Comparison of ENCODE assay signal across 21 cellular contexts in genomic region chr3:194990454-194991337, GRCh38.
DNase-seq lines count a peak whose midpoint lies in the region; ATAC-seq, FAIRE-seq and TF ChIP-seq lines count a peak whose summit lies in the region.
"Had no signal": no experiment of that assay in that cellular context is flagged by ENCODE, and none has a peak within 500 bp of the region (broad histone marks: within the 10 kb centered on the region; RNA-seq: fewer than 3 reads in every experiment).

No MANE protein-coding gene starts in this region.

- 78% methylated on average over 8 of the region's 8 CpGs; no CpG with 5 or more reads in 1 of the 2 experiments for WGBS in H1 (ENCODE audit: extremely low coverage in 1 of 2, insufficient coverage in 1 of 2, insufficient read length in 1 of 2, insufficient replicate concordance in 2 of 2, low coverage in 1 of 2, low lambda C conversion rate in 2 of 2, missing lambda C conversion rate in 1 of 2), 2 experiments

- no peak overlapping the region for H2BK12ac ChIP-seq in H1 (ENCODE audit: low read depth, low read length)

- no peak overlapping the region for H4K91ac ChIP-seq in H1 (replicated peaks; ENCODE audit: insufficient read length, low read length)

- H3K4me3 ChIP-seq in H1 (ENCODE audit: extremely low read depth in 1 of 4, insufficient read depth in 2 of 4, low read depth in 3 of 4, low read length in 4 of 4): no peak overlapping the region
- H3K4me3 ChIP-seq: BLaER1, PC-9, SK-N-MC had no signal

- H3K18ac ChIP-seq in H1 (ENCODE audit: extremely low read depth, low read length): no peak overlapping the region

- no peak overlapping the region for H4K5ac ChIP-seq in H1 (ENCODE audit: insufficient read length, low read depth, low read length)

- no peak overlapping the region for H2BK20ac ChIP-seq in H1 (ENCODE audit: low read length)

- no peak for TF ChIP-seq CTCF in H1 (IDR thresholded peaks at IDR 0.05; ENCODE audit: control extremely low read depth in 1 of 3, insufficient read depth in 1 of 3, low read depth in 1 of 3, low read length in 3 of 3)

- H3K23me2 ChIP-seq in H1 (ENCODE audit: low read depth, low read length): no peaks in the 10 kb centered on the region; the same call in 1 of the 2 replicates

- FAIRE-seq in HTR-8/SVneo (lab: Jason Lieb, UNC) (peak; percentile 64), H1 (lab: Jason Lieb, UNC) (no peak)
- FAIRE-seq: A204.1, D721Med, H54 had no signal

- H3K36me3 Mint-ChIP-seq in stimulated activated effector memory CD8-positive, alpha-beta T cell treated with anti-CD3 and anti-CD28 coated beads, Interleukin-12 subunit alpha, Interleukin-12 subunit beta, amount 100 ng/mL, for 72 hours: no peaks in the 10 kb centered on the region
- H3K36me3 Mint-ChIP-seq: CD8-positive, alpha-beta T cell had no signal

- no peak overlapping the region for H3K4me2 ChIP-seq in H1 (ENCODE audit: insufficient read depth in 1 of 2, low read depth in 2 of 2, low read length in 2 of 2)
- H3K4me2 ChIP-seq: BLaER1, PC-9 had no signal

- no peak overlapping the region for H3K4ac ChIP-seq in H1 (replicated peaks; ENCODE audit: insufficient read length, low read depth, low read length)

- POLR2A ChIA-PET in H1 (lab: Charles Lee; ENCODE audit: partially characterized antibody): no interaction called here

- no peaks in the 10 kb centered on the region for H3K79me2 ChIP-seq in H1 (ENCODE audit: control insufficient read depth in 1 of 2, insufficient read depth in 2 of 2, low read length in 2 of 2)

- TF ChIP-seq EP300 in H1 (IDR thresholded peaks at IDR 0.05; ENCODE audit: borderline replicate concordance in 1 of 2, low read depth in 2 of 2, low read length in 2 of 2): no peak

- H2BK5ac ChIP-seq in H1 (ENCODE audit: low read depth, low read length): no peak overlapping the region

- no peak overlapping the region for H3K9ac ChIP-seq in H1 (replicated peaks in 1 of 4; ENCODE audit: extremely low read depth in 1 of 4, low read depth in 3 of 4, low read length in 3 of 4)
- H3K9ac ChIP-seq: BLaER1 had no signal

- no peak for TF ChIP-seq RAD21 in H1 (IDR thresholded peaks at IDR 0.05 in 1 of 2, conservative IDR thresholded peaks at IDR 0.05 in 1 of 2; ENCODE audit: low read depth in 2 of 2, low read length in 2 of 2)

- no peaks in the 10 kb centered on the region for H3K79me1 ChIP-seq in H1 (ENCODE audit: low read depth, low read length)

- H2BK120ac ChIP-seq in H1 (replicated peaks; ENCODE audit: low read depth, low read length): no peak overlapping the region

- H2AFZ ChIP-seq in H1 (ENCODE audit: low read length): no peak overlapping the region
- H2AFZ ChIP-seq: PC-9 had no signal

- H2AK5ac ChIP-seq in H1 (ENCODE audit: low read depth, low read length): no peak overlapping the region

- no peak overlapping the region for H3K27ac Mint-ChIP-seq in stimulated activated effector memory CD8-positive, alpha-beta T cell treated with anti-CD3 and anti-CD28 coated beads, Interleukin-12 subunit alpha, Interleukin-12 subunit beta, amount 100 ng/mL, for 72 hours
- H3K27ac Mint-ChIP-seq: CD8-positive, alpha-beta T cell; IgD-negative memory B cell had no signal

- peak; percentile 23 for DNase-seq in NCI-H82 (lab: John Stamatoyannopoulos, UW)
- no peak for DNase-seq in NCI-H82 treated with DMSO at 0.1 percent for 48 hours (lab: John Stamatoyannopoulos, UW; ENCODE audit: unreplicated experiment)
- DNase-seq in HTR-8/SVneo (ENCODE audit: insufficient read length, low spot score): no peak
- peak in 1 of 2 experiments; percentile 33 for DNase-seq in H1 (ENCODE audit: low read depth in 1 of 2, low spot score in 2 of 2)
- DNase-seq in stimulated activated effector memory CD8-positive, alpha-beta T cell treated with anti-CD3 and anti-CD28 coated beads, Interleukin-12 subunit alpha, Interleukin-12 subunit beta, amount 100 ng/mL, for 72 hours (ENCODE audit: low spot score in 2 of 2): no peak
- DNase-seq in NCI-H1092 treated with DMSO at 0.1 percent for 48 hours (lab: John Stamatoyannopoulos, UW): no peak
- DNase-seq: NCI-H1930, NCI-H2171 treated with DMSO at 0.1 percent for 48 hours, NCI-H446 treated with DMSO at 0.1 percent for 48 hours, NCI-H748 treated with DMSO at 0.1 percent for 48 hours, PC-9 had no signal

- H3K36me3 ChIP-seq in H1 (ENCODE audit: control insufficient read depth in 2 of 4, insufficient read depth in 4 of 4, low read length in 3 of 4): no peaks in the 10 kb centered on the region
- H3K36me3 ChIP-seq: BLaER1 had no signal

- H4K8ac ChIP-seq in H1 (ENCODE audit: extremely low read depth, insufficient read depth, low read length): no peak overlapping the region

- no peak for TF ChIP-seq POLR2A in H1 (IDR thresholded peaks at IDR 0.05; ENCODE audit: control extremely low read depth in 1 of 2, low read depth in 2 of 2, low read length in 2 of 2)

- no peaks in the 10 kb centered on the region for H3K9me3 Mint-ChIP-seq in stimulated activated effector memory CD8-positive, alpha-beta T cell treated with anti-CD3 and anti-CD28 coated beads, Interleukin-12 subunit alpha, Interleukin-12 subunit beta, amount 100 ng/mL, for 72 hours
- H3K9me3 Mint-ChIP-seq: CD8-positive, alpha-beta T cell; IgD-negative memory B cell had no signal

- peak; percentile 40 for ATAC-seq in stimulated activated effector memory CD8-positive, alpha-beta T cell treated with anti-CD3 and anti-CD28 coated beads, Interleukin-12 subunit alpha, Interleukin-12 subunit beta, amount 100 ng/mL, for 72 hours
- ATAC-seq in GM21619 (IDR thresholded peaks at IDR 0.05; ENCODE audit: unreplicated experiment): no peak
- ATAC-seq in HG03139 (IDR thresholded peaks at IDR 0.05; ENCODE audit: unreplicated experiment): no peak
- ATAC-seq: CD8-positive, alpha-beta T cell; Right ventricle myocardium inferior had no signal

- no peaks in the 10 kb centered on the region for H3K9me3 ChIP-seq in H1 (ENCODE audit: insufficient read depth in 2 of 2, low read depth in 1 of 2, low read length in 1 of 2)
- H3K9me3 ChIP-seq: BLaER1 had no signal

- CTCF ChIA-PET in H1 (lab: Charles Lee; ENCODE audit: partially characterized antibody): interaction anchor here (0.7 kb wide), 1 partner anchor 16 kb away, joined by 3 read pairs; no protein-coding TSS in a partner anchor

- H3K27ac ChIP-seq in H1 (ENCODE audit: low read depth, low read length): no peak overlapping the region
- H3K27ac ChIP-seq: BLaER1, PC-9, SK-N-MC had no signal

- no peaks in the 10 kb centered on the region for H3K4me1 Mint-ChIP-seq in stimulated activated effector memory CD8-positive, alpha-beta T cell treated with anti-CD3 and anti-CD28 coated beads, Interleukin-12 subunit alpha, Interleukin-12 subunit beta, amount 100 ng/mL, for 72 hours
- H3K4me1 Mint-ChIP-seq: IgD-negative memory B cell had no signal

- H3K23ac ChIP-seq in H1 (ENCODE audit: insufficient read length): no peak overlapping the region

- H3K4me1 ChIP-seq in H1 (replicated peaks in 1 of 4; ENCODE audit: control insufficient read depth in 3 of 4, insufficient read depth in 4 of 4, low read length in 3 of 4): no peaks in the 10 kb centered on the region

- no peak overlapping the region for H3K4me3 Mint-ChIP-seq in stimulated activated effector memory CD8-positive, alpha-beta T cell treated with anti-CD3 and anti-CD28 coated beads, Interleukin-12 subunit alpha, Interleukin-12 subunit beta, amount 100 ng/mL, for 72 hours
- H3K4me3 Mint-ChIP-seq: CD8-positive, alpha-beta T cell; IgD-negative memory B cell had no signal

- no peak overlapping the region for H3K56ac ChIP-seq in H1 (replicated peaks; ENCODE audit: insufficient read length, low read depth, low read length)

- no peaks in the 10 kb centered on the region for H3K27me3 ChIP-seq in H1 (replicated peaks in 1 of 4; ENCODE audit: control insufficient read depth in 3 of 4, extremely low read depth in 1 of 4, insufficient read depth in 3 of 4, low read length in 3 of 4)
- H3K27me3 ChIP-seq: BLaER1 had no signal

- no peaks in the 10 kb centered on the region for H4K20me1 ChIP-seq in H1 (replicated peaks in 1 of 2; ENCODE audit: control insufficient read depth in 1 of 2, insufficient read depth in 2 of 2, low read length in 2 of 2)
- H4K20me1 ChIP-seq: BLaER1 had no signal

- H2BK15ac ChIP-seq in H1 (ENCODE audit: low read length): no peak overlapping the region

- H3K14ac ChIP-seq in H1 (ENCODE audit: insufficient read length): no peak overlapping the region

TF ChIP-seq in H1, 55 proteins besides CTCF, POLR2A, EP300 and RAD21:
- TF ChIP-seq HDAC2 (IDR thresholded peaks at IDR 0.05; ENCODE audit: borderline replicate concordance in 1 of 2, low read depth in 2 of 2, low read length in 2 of 2) (no peak), RNF2 (IDR thresholded peaks at IDR 0.05; ENCODE audit: borderline replicate concordance, low read depth, low read length, missing control alignments, poor library complexity, severe bottlenecking) (no peak), SRF (IDR thresholded peaks at IDR 0.05; ENCODE audit: low read depth, low read length) (no peak), JUND (IDR thresholded peaks at IDR 0.05; ENCODE audit: low read length) (no peak), SAP30 (IDR thresholded peaks at IDR 0.05; ENCODE audit: insufficient read depth, insufficient replicate concordance, low read length) (no peak), POLR2AphosphoS5 (IDR thresholded peaks at IDR 0.05; ENCODE audit: low read depth, low read length) (peak; percentile 63), BCL11A (IDR thresholded peaks at IDR 0.05; ENCODE audit: low read depth in 2 of 2, low read length in 2 of 2) (no peak), BACH1 (IDR thresholded peaks at IDR 0.05; ENCODE audit: low read length) (no peak), FOSL1 (IDR thresholded peaks at IDR 0.05; ENCODE audit: insufficient read depth, low read depth, low read length) (no peak), NRF1 (IDR thresholded peaks at IDR 0.05; ENCODE audit: low read depth, low read length) (no peak), TCF12 (IDR thresholded peaks at IDR 0.05; ENCODE audit: low read depth, low read length) (peak; percentile 81; the same call in 1 of the 2 replicates), EZH2 (IDR thresholded peaks at IDR 0.05; ENCODE audit: low read depth, low read length, severe bottlenecking) (no peak), BRCA1 (IDR thresholded peaks at IDR 0.05; ENCODE audit: low read depth, low read length) (no peak), RBBP5 (IDR thresholded peaks at IDR 0.05; ENCODE audit: borderline replicate concordance, low read depth, low read length) (no peak), NANOG (IDR thresholded peaks at IDR 0.05; ENCODE audit: insufficient read depth, low read depth, low read length, poor library complexity, severe bottlenecking) (no peak)
- TF ChIP-seq, protein P1, sequence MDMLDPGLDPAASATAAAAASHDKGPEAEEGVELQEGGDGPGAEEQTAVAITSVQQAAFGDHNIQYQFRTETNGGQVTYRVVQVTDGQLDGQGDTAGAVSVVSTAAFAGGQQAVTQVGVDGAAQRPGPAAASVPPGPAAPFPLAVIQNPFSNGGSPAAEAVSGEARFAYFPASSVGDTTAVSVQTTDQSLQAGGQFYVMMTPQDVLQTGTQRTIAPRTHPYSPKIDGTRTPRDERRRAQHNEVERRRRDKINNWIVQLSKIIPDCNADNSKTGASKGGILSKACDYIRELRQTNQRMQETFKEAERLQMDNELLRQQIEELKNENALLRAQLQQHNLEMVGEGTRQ (IDR thresholded peaks at IDR 0.05; ENCODE audit: low read length): no peak
